In the genomic region with DNA sequence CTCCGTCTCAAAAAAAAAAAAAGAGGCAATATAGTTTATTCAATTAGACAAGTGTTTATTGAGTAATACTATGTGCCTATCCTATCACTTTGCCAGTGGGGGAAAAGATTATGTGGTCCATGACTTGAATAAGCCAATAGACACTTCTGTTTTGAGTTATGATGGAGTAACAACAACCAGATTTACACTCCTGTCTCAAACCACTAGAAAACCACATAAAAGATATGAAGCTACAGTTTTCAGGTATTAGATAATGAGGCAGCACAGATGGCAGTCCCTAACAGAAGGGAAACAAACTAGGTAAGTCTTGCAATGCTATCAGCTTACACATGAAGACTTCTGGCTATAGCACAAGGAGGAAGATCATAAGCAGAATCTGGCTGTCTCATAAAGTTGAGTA, we compare ENCODE assay signal across 20 cellular contexts. TPM values are rescaled to one million over a fixed set of nuclear protein-coding genes. Genes with fewer than 3 reads are reported as not detected.
"Had no signal": no experiment of that assay in that cellular context is flagged by ENCODE, and none has a peak within 500 bp of the region (broad histone marks: within the 10 kb centered on the region; RNA-seq: fewer than 3 reads in every experiment).

No MANE protein-coding gene starts in this region.

- H3K4me3 Mint-ChIP-seq: activated CD8-positive, alpha-beta memory T cell treated with anti-CD3 and anti-CD28 coated beads, Interleukin-2, amount 10 ng/mL, durations not matched to agents 7 days and 5 days; activated naive CD4-positive, alpha-beta T cell treated with anti-CD3 and anti-CD28 coated beads for 36 hours; immature natural killer cell; naive thymus-derived CD4-positive, alpha-beta T cell; neural progenitor cell; T-helper 2 cell treated with Interferon-gamma antibody and Interleukin-4, amounts not matched to agents 5 μg/mL and 100 μg/mL, for 36 hours; type B pancreatic cell had no signal

- H3K27me3 Mint-ChIP-seq: activated CD8-positive, alpha-beta memory T cell treated with anti-CD3 and anti-CD28 coated beads, Interleukin-2, amount 10 ng/mL, durations not matched to agents 7 days and 5 days; naive thymus-derived CD4-positive, alpha-beta T cell; type B pancreatic cell had no signal

- ATAC-seq: activated CD8-positive, alpha-beta memory T cell treated with anti-CD3 and anti-CD28 coated beads, Interleukin-2, amount 10 ng/mL, durations not matched to agents 7 days and 5 days; left lung; naive thymus-derived CD4-positive, alpha-beta T cell; right lobe of liver had no signal

- H3K27ac Mint-ChIP-seq: activated CD8-positive, alpha-beta memory T cell treated with anti-CD3 and anti-CD28 coated beads, Interleukin-2, amount 10 ng/mL, durations not matched to agents 7 days and 5 days; activated naive CD4-positive, alpha-beta T cell treated with anti-CD3 and anti-CD28 coated beads for 36 hours; neural progenitor cell; T-helper 2 cell treated with Interferon-gamma antibody and Interleukin-4, amounts not matched to agents 5 μg/mL and 100 μg/mL, for 36 hours; type B pancreatic cell had no signal

- H3K9me3 Mint-ChIP-seq: activated naive CD4-positive, alpha-beta T cell treated with anti-CD3 and anti-CD28 coated beads for 36 hours; immature natural killer cell; naive thymus-derived CD4-positive, alpha-beta T cell; neural progenitor cell; T-helper 2 cell treated with Interferon-gamma antibody and Interleukin-4, amounts not matched to agents 5 μg/mL and 100 μg/mL, for 36 hours; type B pancreatic cell had no signal

- H3K4me1 Mint-ChIP-seq: immature natural killer cell, neural progenitor cell had no signal

- DNase-seq: activated CD4-positive, alpha-beta T cell treated with anti-CD3 and anti-CD28 coated beads for 4 hours; activated CD4-positive, alpha-beta T cell treated with anti-CD3 and anti-CD28 coated beads, Interleukin-2, amount 50 U/mL, for 48 hours; activated CD8-positive, alpha-beta memory T cell treated with anti-CD3 and anti-CD28 coated beads, Interleukin-2, amount 10 ng/mL, durations not matched to agents 7 days and 5 days; activated effector memory CD4-positive, alpha-beta T cell treated with Interleukin-2 at 50 U/mL for 16 hours; activated naive CD4-positive, alpha-beta T cell treated with anti-CD3 and anti-CD28 coated beads for 36 hours; amniotic stem cell; glutamatergic neuron; immature natural killer cell; kidney glomerular epithelial cell; left lung; posterior cingulate gyrus; right lobe of liver; SK-N-SH; stimulated activated CD4-positive, alpha-beta T cell treated with anti-CD3 and anti-CD28 coated beads, Interleukin-1b, Interleukin-23, amount 100 ng/mL, for 48 hours; testis; WERI-Rb-1 had no signal

RNA-seq across cellular contexts. Expression of gene CORIN, which starts 54.1 kb away (rescaled TPM):
- total RNA-seq: activated CD8-positive, alpha-beta memory T cell treated with anti-CD3 and anti-CD28 coated beads, Interleukin-2, amount 10 ng/mL, durations not matched to agents 7 days and 5 days had no signal
